ENCODE assay signal across 8 cellular contexts in the genomic region with DNA sequence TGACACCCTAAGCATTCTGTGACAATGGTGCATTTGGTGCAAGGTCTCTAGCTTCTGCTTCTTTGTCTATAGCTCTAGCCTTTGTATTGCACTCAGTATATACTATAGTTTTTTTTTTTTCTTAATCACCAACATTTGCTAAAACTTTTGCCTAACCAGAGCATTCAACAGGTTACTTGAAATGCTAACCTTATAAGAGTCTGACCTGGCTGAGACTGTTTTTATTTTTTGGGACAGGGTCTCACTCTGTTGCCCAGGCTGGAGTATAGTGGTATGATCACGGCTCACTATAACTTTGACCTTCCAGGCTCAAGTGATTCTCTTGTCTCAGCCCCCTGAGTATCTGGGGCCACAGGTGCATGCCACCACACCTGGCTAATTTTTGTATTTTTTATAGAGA.
"Had no signal": no experiment of that assay in that cellular context is flagged by ENCODE, and none has a peak within 500 bp of the region (broad histone marks: within the 10 kb centered on the region; RNA-seq: fewer than 3 reads in every experiment).

No MANE protein-coding gene starts in this region.

- H3K9me3 Mint-ChIP-seq: H9, HFFc6 had no signal

- H3K27ac ChIP-seq: GM23248 had no signal

- DNase-seq: GM23248, GOT3, H7, H9, HCEC 1CT, HFFc6 had no signal

- H3K9me3 ChIP-seq: HAP-1 had no signal

- H3K27ac Mint-ChIP-seq: H9, HFFc6 had no signal

- H3K36me3 ChIP-seq: HAP-1 had no signal

- H3K4me3 Mint-ChIP-seq: H9, HFFc6 had no signal

- H3K4me3 ChIP-seq: GM23248, HAP-1 had no signal

- H3K4me1 ChIP-seq: HAP-1 had no signal

- H2AFZ ChIP-seq: GM23248 had no signal

- ATAC-seq: HCT116 had no signal
